In the genomic region with DNA sequence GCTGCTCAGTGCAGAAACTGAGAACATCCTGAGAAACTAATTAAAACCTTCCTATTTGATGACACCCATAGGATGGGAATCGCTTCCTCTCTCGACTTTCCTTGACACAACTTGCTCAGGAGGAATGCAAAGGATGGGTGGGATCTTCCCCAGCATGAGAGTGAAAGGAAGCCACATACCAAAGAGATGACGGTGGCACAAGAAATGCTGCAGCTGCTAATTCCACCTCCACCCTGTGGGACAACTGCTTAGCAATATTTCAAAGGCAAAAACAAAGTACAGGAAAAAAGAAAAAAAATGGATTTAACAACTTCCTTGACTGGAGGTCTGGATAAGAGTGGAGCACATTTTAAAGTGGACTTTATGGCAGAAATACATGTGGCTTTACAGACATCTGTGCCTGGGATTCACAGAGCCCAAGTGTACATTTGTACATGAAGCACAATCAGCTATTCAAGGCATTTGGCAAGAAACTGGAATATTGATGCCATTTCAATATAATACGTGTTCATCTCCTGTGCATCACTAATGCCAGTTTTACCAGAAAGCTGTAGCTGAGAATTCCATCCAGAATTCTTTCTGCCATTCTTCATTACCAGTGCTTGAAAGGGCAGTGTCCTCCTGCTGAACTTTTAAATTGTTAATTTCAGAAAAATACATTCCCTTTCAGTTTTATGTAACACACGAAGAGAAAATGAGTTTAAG, we compare ENCODE assay signal across 12 cellular contexts.
DNase-seq lines count a peak whose midpoint lies in the region; ATAC-seq and TF ChIP-seq lines count a peak whose summit lies in the region.
"Had no signal": no experiment of that assay in that cellular context is flagged by ENCODE, and none has a peak within 500 bp of the region (broad histone marks: within the 10 kb centered on the region; RNA-seq: fewer than 3 reads in every experiment).

No MANE protein-coding gene starts in this region.

- no peaks in the 10 kb centered on the region for H3K36me3 ChIP-seq in neural progenitor cell

- H3K9me3 Mint-ChIP-seq in neural progenitor cell: peaks cover 2% of the 10 kb centered on the region
- H3K9me3 Mint-ChIP-seq: activated T-helper 2 cell treated with anti-CD3 and anti-CD28 coated beads, Interferon-gamma antibody, Interleukin-2, Interleukin-4, amounts not matched to agents 10 μg/mL and 5 μg/mL and 100 μg/mL, durations not matched to agents 14 hours and 24 hours and 36 hours had no signal

- H3K4me3 ChIP-seq in neural progenitor cell: no peak overlapping the region

- peaks cover 22% of the 10 kb centered on the region for H3K4me1 Mint-ChIP-seq in neural progenitor cell

- H3K9ac ChIP-seq in neural progenitor cell: no peak overlapping the region

- DNase-seq in EL (peak; percentile 99), RKO (ENCODE audit: low spot score) (peak; percentile 8), fibroblast of gingiva (ENCODE audit: low read depth) (peak; percentile 84), neural progenitor cell (ENCODE audit: low spot score) (peak; percentile 62), DMS 273 treated with DMSO at 0.1 percent for 48 hours (lab: John Stamatoyannopoulos, UW) (no peak), DMS153 treated with DMSO at 0.1 percent for 48 hours (lab: John Stamatoyannopoulos, UW; ENCODE audit: unreplicated experiment) (no peak), NCI-H187 (lab: John Stamatoyannopoulos, UW) (no peak)
- DNase-seq: hippocampal formation; NCI-H1092; stimulated activated CD4-positive, alpha-beta T cell treated with anti-CD3 and anti-CD28 coated beads, Interleukin-4, amount 100 ng/mL, for 1 hour had no signal

- H4K20me1 ChIP-seq in neural progenitor cell (ENCODE audit: low read depth): no peaks in the 10 kb centered on the region

- no peak overlapping the region for H3K4me2 ChIP-seq in neural progenitor cell

- H3K4me3 Mint-ChIP-seq in neural progenitor cell: no peak overlapping the region

- no peaks in the 10 kb centered on the region for H3K79me2 ChIP-seq in neural progenitor cell (ENCODE audit: low read depth)

- peaks cover 15% of the 10 kb centered on the region for H3K4me1 ChIP-seq in neural progenitor cell

- no peak overlapping the region for H3K27ac ChIP-seq in neural progenitor cell

- no peaks in the 10 kb centered on the region for H3F3A ChIP-seq in neural progenitor cell (ENCODE audit: low read depth)

- no peak for TF ChIP-seq CTCF in neural progenitor cell (IDR thresholded peaks at IDR 0.05)

- H3K36me3 Mint-ChIP-seq in neural progenitor cell: no peaks in the 10 kb centered on the region

- no peaks in the 10 kb centered on the region for H3K27me3 ChIP-seq in neural progenitor cell

- peaks cover 2% of the 10 kb centered on the region for H3K27me3 Mint-ChIP-seq in neural progenitor cell (ENCODE audit: insufficient read depth, low read depth)

- no peak overlapping the region for H3K27ac Mint-ChIP-seq in neural progenitor cell
- H3K27ac Mint-ChIP-seq: activated T-helper 2 cell treated with anti-CD3 and anti-CD28 coated beads, Interferon-gamma antibody, Interleukin-2, Interleukin-4, amounts not matched to agents 10 μg/mL and 5 μg/mL and 100 μg/mL, durations not matched to agents 14 hours and 24 hours and 36 hours had no signal

- peak overlapping the region; percentile 15 for H2AFZ ChIP-seq in neural progenitor cell (replicated peaks)

- ATAC-seq in HG03565 (IDR thresholded peaks at IDR 0.05; ENCODE audit: unreplicated experiment): no peak

- H3K9me3 ChIP-seq in neural progenitor cell (ENCODE audit: low read depth): no peaks in the 10 kb centered on the region

Comparison
In these comparisons a context has a peak if more than half of its experiments do, and no peak if none do; other contexts are left out.
1. DNase-seq: peak in EL (single experiment), RKO (single experiment), fibroblast of gingiva (single experiment) and neural progenitor cell (single experiment); none in DMS 273 treated with DMSO at 0.1 percent for 48 hours (single experiment), DMS153 treated with DMSO at 0.1 percent for 48 hours (single experiment) and NCI-H187 (0 of 2).